In the genomic region with DNA sequence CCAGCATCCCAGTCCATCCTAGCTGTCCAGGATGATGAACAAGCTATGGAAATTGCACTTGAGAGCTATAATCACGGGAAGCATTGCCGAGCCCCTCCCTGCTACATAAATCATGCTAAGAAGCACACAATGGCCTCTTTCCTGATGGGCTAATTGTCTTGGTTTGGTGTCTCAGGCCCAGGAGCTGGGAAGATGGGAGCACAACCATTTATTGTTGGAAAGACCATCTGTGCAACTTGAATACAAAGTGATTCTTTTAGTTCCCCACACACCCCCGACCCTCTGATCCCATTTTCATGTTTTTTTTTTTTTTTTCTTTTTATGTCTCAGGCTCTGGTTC, we compare ENCODE assay signal across 25 cellular contexts.
DNase-seq lines count a peak whose midpoint lies in the region; ATAC-seq, FAIRE-seq and TF ChIP-seq lines count a peak whose summit lies in the region.
"Had no signal": no experiment of that assay in that cellular context is flagged by ENCODE, and none has a peak within 500 bp of the region (broad histone marks: within the 10 kb centered on the region; RNA-seq: fewer than 3 reads in every experiment).

No MANE protein-coding gene starts in this region.

- H3K36me3 Mint-ChIP-seq in effector memory CD8-positive, alpha-beta T cell (ENCODE audit: insufficient read depth) = peaks cover 62% of the 10 kb centered on the region
- peaks cover 6% of the 10 kb centered on the region for H3K36me3 Mint-ChIP-seq in neural crest cell (ENCODE audit: low read depth)

- no peaks in the 10 kb centered on the region for H3K27me3 Mint-ChIP-seq in effector memory CD8-positive, alpha-beta T cell
- no peaks in the 10 kb centered on the region for H3K27me3 Mint-ChIP-seq in neural crest cell (ENCODE audit: low read depth)
- H3K27me3 Mint-ChIP-seq: activated naive CD8-positive, alpha-beta T cell treated with anti-CD3 and anti-CD28 coated beads, Interleukin-2, amount 50 U/mL, for 24 hours had no signal

- peaks cover 82 to 91% of the 10 kb centered on the region in 2 donors for H3K4me1 Mint-ChIP-seq in effector memory CD8-positive, alpha-beta T cell (ENCODE audit: low read depth in 2 of 2)
- H3K4me1 Mint-ChIP-seq in neural crest cell = peaks cover 82% of the 10 kb centered on the region

- peak; percentile 59 for DNase-seq in Ammon's horn (ENCODE audit: low spot score)
- DNase-seq in NCI-H2227 (lab: John Stamatoyannopoulos, UW; ENCODE audit: unreplicated experiment) = peak; percentile 90
- DNase-seq in effector memory CD8-positive, alpha-beta T cell = no peak
- no peak for DNase-seq in neural crest cell (ENCODE audit: low read depth, low spot score)
- no peak for DNase-seq in DMS114 treated with DMSO at 0.1 percent for 48 hours (lab: John Stamatoyannopoulos, UW; ENCODE audit: unreplicated experiment)
- DNase-seq in frontal cortex (ENCODE audit: low spot score in 2 of 2) = no peak
- DNase-seq: ACHN; activated CD4-positive, CD25-positive, alpha-beta regulatory T cell treated with anti-CD3 and anti-CD28 coated beads, Interleukin-2, amount 50 U/mL, for 72 hours; activated CD8-positive, alpha-beta T cell treated with anti-CD3 and anti-CD28 coated beads, Interleukin-2, amount 10 ng/mL, durations not matched to agents 7 days and 5 days; activated effector memory CD4-positive, alpha-beta T cell treated with Interleukin-2 at 50 U/mL for 16 hours; activated naive CD8-positive, alpha-beta T cell treated with anti-CD3 and anti-CD28 coated beads, Interleukin-2, amount 50 U/mL, for 24 hours; activated T-cell treated with anti-CD3 and anti-CD28 coated beads for 4 hours; Calu3; effector memory CD4-positive, alpha-beta T cell; HCEC 1CT; kidney; NCI-H1092; NCI-H2081; NCI-H446 treated with DMSO at 0.1 percent for 48 hours; SHP77 had no signal

- no peak for ATAC-seq in effector memory CD8-positive, alpha-beta T cell (replicated peaks)
- ATAC-seq in HG02884 (IDR thresholded peaks at IDR 0.05; ENCODE audit: unreplicated experiment) = no peak
- ATAC-seq in GM21529 (IDR thresholded peaks at IDR 0.05; ENCODE audit: unreplicated experiment) = no peak
- ATAC-seq: activated CD8-positive, alpha-beta T cell treated with anti-CD3 and anti-CD28 coated beads, Interleukin-2, amount 10 ng/mL, durations not matched to agents 7 days and 5 days; activated naive CD8-positive, alpha-beta T cell treated with anti-CD3 and anti-CD28 coated beads, Interleukin-2, amount 50 U/mL, for 24 hours had no signal

- no peak for FAIRE-seq in frontal cortex (lab: Jason Lieb, UNC)
- FAIRE-seq: GM12892, kidney, TTC549, urothelium cell line had no signal

- TF ChIP-seq CTCF in neural crest cell (conservative IDR thresholded peaks at IDR 0.05) = no peak

- peak overlapping the region; percentile 69 to 94 for H3K27ac Mint-ChIP-seq in effector memory CD8-positive, alpha-beta T cell
- peak overlapping the region; percentile 89 for H3K27ac Mint-ChIP-seq in neural crest cell (ENCODE audit: unreplicated experiment)
- H3K27ac Mint-ChIP-seq: activated naive CD8-positive, alpha-beta T cell treated with anti-CD3 and anti-CD28 coated beads, Interleukin-2, amount 50 U/mL, for 24 hours had no signal

- H3K4me3 Mint-ChIP-seq in effector memory CD8-positive, alpha-beta T cell = no peak overlapping the region
- H3K4me3 Mint-ChIP-seq in neural crest cell = peak overlapping the region; percentile 79
- H3K4me3 Mint-ChIP-seq: activated CD8-positive, alpha-beta T cell treated with anti-CD3 and anti-CD28 coated beads, Interleukin-2, amount 10 ng/mL, durations not matched to agents 7 days and 5 days; activated naive CD8-positive, alpha-beta T cell treated with anti-CD3 and anti-CD28 coated beads, Interleukin-2, amount 50 U/mL, for 24 hours had no signal

- H3K9me3 Mint-ChIP-seq in effector memory CD8-positive, alpha-beta T cell = no peaks in the 10 kb centered on the region
- H3K9me3 Mint-ChIP-seq in neural crest cell = no peaks in the 10 kb centered on the region
- H3K9me3 Mint-ChIP-seq: activated naive CD8-positive, alpha-beta T cell treated with anti-CD3 and anti-CD28 coated beads, Interleukin-2, amount 50 U/mL, for 24 hours had no signal

Comparison
In these comparisons a context has a peak if more than half of its experiments do, and no peak if none do; other contexts are left out.
1. DNase-seq: peak in Ammon's horn (single experiment) and NCI-H2227 (single experiment); none in effector memory CD8-positive, alpha-beta T cell (0 of 3), neural crest cell (single experiment), DMS114 treated with DMSO at 0.1 percent for 48 hours (single experiment) and frontal cortex (0 of 2).